ENCODE assay signal across 1 cellular context in genomic region chr1:213989071-213989739, GRCh38.
TF ChIP-seq lines count a peak whose summit lies in the region.

No MANE protein-coding gene starts in this region.

TF ChIP-seq in IMR-90, 13 proteins besides CTCF, POLR2A, EP300 and RAD21 (continued from another document):
- TF ChIP-seq ELK1 (IDR thresholded peaks at IDR 0.05; ENCODE audit: borderline replicate concordance, low read depth, low read length), result no peak
- no peak for TF ChIP-seq MAZ (IDR thresholded peaks at IDR 0.05; ENCODE audit: borderline replicate concordance, low read depth, low read length)
- no peak for TF ChIP-seq FOS (IDR thresholded peaks at IDR 0.05; ENCODE audit: low read depth, low read length)
- no peak for TF ChIP-seq SMC3 (IDR thresholded peaks at IDR 0.05; ENCODE audit: low read depth, low read length)
- no peak for TF ChIP-seq NFE2L2 (IDR thresholded peaks at IDR 0.05; ENCODE audit: low read depth, low read length)
- TF ChIP-seq USF2 (IDR thresholded peaks at IDR 0.05; ENCODE audit: low read depth, low read length), result no peak
